ENCODE assay signal across 20 cellular contexts in the genomic region with DNA sequence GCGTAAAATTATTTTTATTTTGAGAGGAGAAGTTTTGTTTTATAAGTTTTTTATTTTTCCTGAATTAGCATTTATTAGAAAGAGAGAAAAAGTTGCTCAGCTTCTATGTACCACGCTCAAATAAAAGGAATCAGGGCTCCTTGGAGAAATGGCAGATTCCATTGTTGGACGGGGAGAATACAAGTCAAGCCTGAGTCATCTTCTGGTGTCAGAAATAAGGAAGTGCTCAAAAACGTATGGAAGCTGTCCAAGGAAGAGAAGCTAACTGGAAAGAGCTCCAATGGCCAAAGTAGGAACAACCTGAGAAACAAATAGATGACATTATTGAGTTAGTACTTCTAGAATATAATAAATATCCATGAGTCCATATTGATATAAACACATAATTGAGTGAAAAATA.
DNase-seq lines count a peak whose midpoint lies in the region; ATAC-seq and TF ChIP-seq lines count a peak whose summit lies in the region.
"Had no signal": no experiment of that assay in that cellular context is flagged by ENCODE, and none has a peak within 500 bp of the region (broad histone marks: within the 10 kb centered on the region; RNA-seq: fewer than 3 reads in every experiment).

No MANE protein-coding gene starts in this region.

- TF ChIP-seq POLR2A in upper lobe of left lung (IDR thresholded peaks at IDR 0.05), result no peak

- TF ChIP-seq EP300 in SK-N-SH (IDR thresholded peaks at IDR 0.05; ENCODE audit: borderline replicate concordance in 1 of 2, low read depth in 1 of 2, low read length in 1 of 2) (no peak), upper lobe of left lung (IDR thresholded peaks at IDR 0.05) (no peak)

- CTCF ChIA-PET in SK-N-SH (lab: Yijun Ruan, JAX) (no interaction called here), RWPE1 (lab: Yijun Ruan, JAX) (no interaction called here)

- TF ChIP-seq CTCF in SK-N-SH (IDR thresholded peaks at IDR 0.05) (no peak), RWPE1 (conservative IDR thresholded peaks at IDR 0.05; ENCODE audit: low read depth) (no peak), upper lobe of left lung (IDR thresholded peaks at IDR 0.05) (no peak)

- DNase-seq in SK-N-SH (no peak), RWPE1 (ENCODE audit: low spot score) (peak; percentile 4), fibroblast of gingiva (ENCODE audit: low read depth) (peak; percentile 3), amniotic stem cell (lab: John Stamatoyannopoulos, UW) (no peak), upper lobe of left lung (no peak), germinal center (ENCODE audit: low spot score) (no peak), NOMO-1 (lab: John Stamatoyannopoulos, UW; ENCODE audit: unreplicated experiment in 2 of 2) (no peak)
- DNase-seq: 8988T; activated CD4-positive, alpha-beta T cell treated with anti-CD3 and anti-CD28 coated beads, Interleukin-2, amount 50 U/mL, for 4 hours; activated T-cell treated with anti-CD3 and anti-CD28 coated beads, Interleukin-2, amount 50 U/mL, for 1 hour; DMS53; left ventricle myocardium inferior; MM.1S; NCI-H526; PC-9; stimulated activated naive B cell treated with anti-CD40 and anti-IgM and Interleukin-4, amounts not matched to agents 10 μg/mL and 1 μg/mL and 100 μg/mL, for 72 hours had no signal

- H3K27me3 ChIP-seq in SK-N-SH (ENCODE audit: insufficient read depth) (no peaks in the 10 kb centered on the region), upper lobe of left lung (no peaks in the 10 kb centered on the region)
- H3K27me3 ChIP-seq: cardiac muscle cell, tibial nerve had no signal

- no peak overlapping the region for H3K27ac ChIP-seq in SK-N-SH (ENCODE audit: low read depth in 2 of 2, low read length in 1 of 2)
- no peak overlapping the region for H3K27ac ChIP-seq in RWPE1
- H3K27ac ChIP-seq in upper lobe of left lung, result no peak overlapping the region
- H3K27ac ChIP-seq: cardiac muscle cell, left ventricle myocardium inferior, PC-9, tibial nerve had no signal

- no peak overlapping the region for H3K4me2 ChIP-seq in SK-N-SH
- H3K4me2 ChIP-seq: PC-9 had no signal

- no peak for TF ChIP-seq RAD21 in SK-N-SH (IDR thresholded peaks at IDR 0.05; ENCODE audit: low read length)

- ATAC-seq in SK-N-SH treated with all-trans-retinoic acid at 6 μM for 48 hours, result no peak
- no peak for ATAC-seq in upper lobe of left lung (ENCODE audit: low FRiP score in 2 of 2)
- ATAC-seq: activated naive CD4-positive, alpha-beta T cell treated with anti-CD3 and anti-CD28 coated beads, Interleukin-2, amount 50 U/mL, for 72 hours; stimulated activated naive B cell treated with anti-CD40 and anti-IgM and Interleukin-4, amounts not matched to agents 10 μg/mL and 1 μg/mL and 100 μg/mL, for 72 hours had no signal

- H4K20me1 ChIP-seq in SK-N-SH (ENCODE audit: insufficient read depth), result no peaks in the 10 kb centered on the region

- H3K9me3 ChIP-seq in SK-N-SH, result no peaks in the 10 kb centered on the region
- H3K9me3 ChIP-seq in upper lobe of left lung, result no peaks in the 10 kb centered on the region
- H3K9me3 ChIP-seq: left ventricle myocardium inferior, tibial nerve had no signal

- H3K36me3 ChIP-seq in SK-N-SH (replicated peaks in 1 of 2; ENCODE audit: control insufficient read depth in 1 of 2, insufficient read depth in 2 of 2, low read length in 1 of 2) (no peaks in the 10 kb centered on the region), upper lobe of left lung (no peaks in the 10 kb centered on the region)
- H3K36me3 ChIP-seq: cardiac muscle cell, left ventricle myocardium inferior, tibial nerve had no signal

- H2AFZ ChIP-seq in SK-N-SH (ENCODE audit: low read depth), result 0 out of 2 replicates have a peak overlapping the region, but pooled peaks have one; percentile 27
- H2AFZ ChIP-seq: PC-9 had no signal

- 46% methylated on average over 4 of the region's 4 CpGs for WGBS in SK-N-SH (ENCODE audit: low lambda C conversion rate)
- 65 to 66% methylated on average over 4 of the region's 4 CpGs for WGBS in upper lobe of left lung, 2 donors

- H3K9me2 ChIP-seq in SK-N-SH, result peaks cover 5% of the 10 kb centered on the region; the same call in 1 of the 2 replicates

- no peak overlapping the region for H3K9ac ChIP-seq in SK-N-SH

- no peaks in the 10 kb centered on the region for H3K79me2 ChIP-seq in SK-N-SH (ENCODE audit: insufficient read depth)

- H3K4me1 ChIP-seq in SK-N-SH (ENCODE audit: control insufficient read depth in 1 of 2, insufficient read depth in 2 of 2, low read depth in 1 of 2, low read length in 1 of 2) (no peaks in the 10 kb centered on the region), upper lobe of left lung (no peaks in the 10 kb centered on the region)
- H3K4me1 ChIP-seq: left ventricle myocardium inferior, tibial nerve had no signal

- H3F3A ChIP-seq in SK-N-SH (replicated peaks; ENCODE audit: insufficient read depth), result no peaks in the 10 kb centered on the region

- H3K4me3 ChIP-seq in SK-N-SH (ENCODE audit: low read depth in 2 of 2, low read length in 1 of 2) (no peak overlapping the region), upper lobe of left lung (no peak overlapping the region)
- H3K4me3 ChIP-seq: cardiac muscle cell, left ventricle myocardium inferior, PC-9, tibial nerve had no signal

- POLR2A ChIA-PET in SK-N-SH (lab: Yijun Ruan, JAX) (no interaction called here), RWPE1 (lab: Yijun Ruan, JAX; ENCODE audit: low non-redundant PET) (no interaction called here)

TF ChIP-seq in SK-N-SH, 30 proteins besides CTCF, POLR2A, EP300 and RAD21:
- 0 out of 2 replicates have a peak, but pooled peaks have one; percentile 19 for TF ChIP-seq JUND (IDR thresholded peaks at IDR 0.05)
- TF ChIP-seq NFIC (IDR thresholded peaks at IDR 0.05; ENCODE audit: borderline replicate concordance), result peak; percentile 16; the same call in 1 of the 2 replicates
- TF ChIP-seq FOXJ3 (CRISPR knock-in tag; IDR thresholded peaks at IDR 0.05), result no peak
- no peak for TF ChIP-seq YY1 (IDR thresholded peaks at IDR 0.05; ENCODE audit: low read depth)
- TF ChIP-seq ELF1 (IDR thresholded peaks at IDR 0.05), result no peak
- TF ChIP-seq GABPA (IDR thresholded peaks at IDR 0.05; ENCODE audit: low read depth), result no peak
- peak; percentile 33; the same call in 1 of the 2 replicates for TF ChIP-seq FOSL2 (IDR thresholded peaks at IDR 0.05; ENCODE audit: borderline replicate concordance, low read depth)
- TF ChIP-seq, protein P1, sequence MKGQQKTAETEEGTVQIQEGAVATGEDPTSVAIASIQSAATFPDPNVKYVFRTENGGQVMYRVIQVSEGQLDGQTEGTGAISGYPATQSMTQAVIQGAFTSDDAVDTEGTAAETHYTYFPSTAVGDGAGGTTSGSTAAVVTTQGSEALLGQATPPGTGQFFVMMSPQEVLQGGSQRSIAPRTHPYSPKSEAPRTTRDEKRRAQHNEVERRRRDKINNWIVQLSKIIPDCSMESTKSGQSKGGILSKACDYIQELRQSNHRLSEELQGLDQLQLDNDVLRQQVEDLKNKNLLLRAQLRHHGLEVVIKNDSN (IDR thresholded peaks at IDR 0.05; ENCODE audit: borderline replicate concordance, low read depth), result no peak

TF ChIP-seq in SK-N-SH treated with all-trans-retinoic acid at 6 μM for 48 hours, 23 proteins besides CTCF, POLR2A, EP300 and RAD21 (continues in another document):
- TF ChIP-seq CSDC2 (CRISPR knock-in tag; IDR thresholded peaks at IDR 0.05), result no peak
- TF ChIP-seq ESRRG (CRISPR knock-in tag; IDR thresholded peaks at IDR 0.05), result no peak
- TF ChIP-seq ZFP30 (CRISPR knock-in tag; IDR thresholded peaks at IDR 0.05), result no peak
- TF ChIP-seq BACH2 (CRISPR knock-in tag; IDR thresholded peaks at IDR 0.05; ENCODE audit: borderline replicate concordance), result no peak
- TF ChIP-seq, protein P2, sequence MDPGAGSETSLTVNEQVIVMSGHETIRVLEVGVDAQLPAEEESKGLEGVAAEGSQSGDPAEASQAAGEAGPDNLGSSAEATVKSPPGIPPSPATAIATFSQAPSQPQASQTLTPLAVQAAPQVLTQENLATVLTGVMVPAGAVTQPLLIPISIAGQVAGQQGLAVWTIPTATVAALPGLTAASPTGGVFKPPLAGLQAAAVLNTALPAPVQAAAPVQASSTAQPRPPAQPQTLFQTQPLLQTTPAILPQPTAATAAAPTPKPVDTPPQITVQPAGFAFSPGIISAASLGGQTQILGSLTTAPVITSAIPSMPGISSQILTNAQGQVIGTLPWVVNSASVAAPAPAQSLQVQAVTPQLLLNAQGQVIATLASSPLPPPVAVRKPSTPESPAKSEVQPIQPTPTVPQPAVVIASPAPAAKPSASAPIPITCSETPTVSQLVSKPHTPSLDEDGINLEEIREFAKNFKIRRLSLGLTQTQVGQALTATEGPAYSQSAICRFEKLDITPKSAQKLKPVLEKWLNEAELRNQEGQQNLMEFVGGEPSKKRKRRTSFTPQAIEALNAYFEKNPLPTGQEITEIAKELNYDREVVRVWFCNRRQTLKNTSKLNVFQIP (CRISPR knock-in tag; IDR thresholded peaks at IDR 0.05; ENCODE audit: borderline replicate concordance, low read depth), result no peak
- TF ChIP-seq ISL1 (CRISPR knock-in tag; IDR thresholded peaks at IDR 0.05), result no peak
- TF ChIP-seq, protein P3, sequence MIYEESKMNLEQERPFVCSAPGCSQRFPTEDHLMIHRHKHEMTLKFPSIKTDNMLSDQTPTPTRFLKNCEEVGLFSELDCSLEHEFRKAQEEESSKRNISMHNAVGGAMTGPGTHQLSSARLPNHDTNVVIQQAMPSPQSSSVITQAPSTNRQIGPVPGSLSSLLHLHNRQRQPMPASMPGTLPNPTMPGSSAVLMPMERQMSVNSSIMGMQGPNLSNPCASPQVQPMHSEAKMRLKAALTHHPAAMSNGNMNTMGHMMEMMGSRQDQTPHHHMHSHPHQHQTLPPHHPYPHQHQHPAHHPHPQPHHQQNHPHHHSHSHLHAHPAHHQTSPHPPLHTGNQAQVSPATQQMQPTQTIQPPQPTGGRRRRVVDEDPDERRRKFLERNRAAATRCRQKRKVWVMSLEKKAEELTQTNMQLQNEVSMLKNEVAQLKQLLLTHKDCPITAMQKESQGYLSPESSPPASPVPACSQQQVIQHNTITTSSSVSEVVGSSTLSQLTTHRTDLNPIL (CRISPR knock-in tag; IDR thresholded peaks at IDR 0.05; ENCODE audit: low read depth), result no peak
- TF ChIP-seq SNAI2 (CRISPR knock-in tag; IDR thresholded peaks at IDR 0.05), result no peak
- no peak for TF ChIP-seq TOX (CRISPR knock-in tag; IDR thresholded peaks at IDR 0.05; ENCODE audit: borderline replicate concordance)
- TF ChIP-seq RARB (CRISPR knock-in tag; IDR thresholded peaks at IDR 0.05), result no peak
- no peak for TF ChIP-seq ZNF70 (CRISPR knock-in tag; IDR thresholded peaks at IDR 0.05)
- TF ChIP-seq ZFP3 (CRISPR knock-in tag; IDR thresholded peaks at IDR 0.05), result no peak
- no peak for TF ChIP-seq ZC3H10 (CRISPR knock-in tag; IDR thresholded peaks at IDR 0.05)
- TF ChIP-seq GLIS3 (CRISPR knock-in tag; IDR thresholded peaks at IDR 0.05), result no peak
- TF ChIP-seq TCF4 (CRISPR knock-in tag; IDR thresholded peaks at IDR 0.05; ENCODE audit: borderline replicate concordance), result no peak
- no peak for TF ChIP-seq OSR1 (CRISPR knock-in tag; IDR thresholded peaks at IDR 0.05)

Comparison
In these comparisons a context has a peak if more than half of its experiments do, and no peak if none do; other contexts are left out.
1. DNase-seq: peak in RWPE1 (single experiment) and fibroblast of gingiva (single experiment); none in SK-N-SH (single experiment), amniotic stem cell (single experiment), upper lobe of left lung (0 of 2), germinal center (single experiment) and NOMO-1 (0 of 2).